In the genomic region with DNA sequence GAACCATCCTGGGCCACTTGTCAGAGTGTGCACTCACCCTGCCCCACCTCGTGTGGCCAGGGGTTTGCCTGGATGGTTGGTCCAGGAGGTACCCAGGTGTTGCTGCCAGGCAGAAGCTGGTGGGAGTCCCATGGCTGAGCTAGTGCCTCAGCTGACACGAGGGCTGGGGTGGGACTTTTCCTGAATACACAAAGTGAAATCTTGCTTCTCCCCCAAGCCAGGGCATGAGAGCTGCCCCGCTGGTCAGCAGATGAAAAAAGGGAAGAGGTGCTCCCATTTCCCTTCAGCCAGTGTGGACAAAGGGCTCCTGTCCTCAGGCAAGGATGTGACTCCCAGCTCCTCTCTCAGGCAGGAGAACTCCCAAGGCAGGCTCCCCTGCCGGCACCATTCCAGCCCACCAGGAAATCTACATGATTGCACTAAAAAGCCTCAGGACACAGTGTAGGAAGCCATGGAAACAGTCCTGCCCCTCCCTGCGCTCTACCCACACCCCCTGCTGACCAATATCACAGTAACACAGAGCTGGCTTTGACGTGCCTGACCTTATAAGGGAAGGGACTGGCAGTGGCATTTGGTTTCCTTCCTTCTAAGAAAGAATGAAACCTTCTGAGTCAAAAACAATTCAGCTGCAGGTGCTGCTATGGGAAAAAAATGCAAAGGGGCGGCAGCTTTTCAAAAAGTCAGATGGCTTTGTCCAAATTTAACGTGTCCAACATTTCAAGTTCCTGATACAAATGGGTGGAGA, we compare ENCODE assay signal across 8 cellular contexts. TPM values are rescaled to one million over a fixed set of nuclear protein-coding genes. Genes with fewer than 3 reads are reported as not detected.
DNase-seq lines count a peak whose midpoint lies in the region; ATAC-seq and TF ChIP-seq lines count a peak whose summit lies in the region.

No MANE protein-coding gene starts in this region.

- no peak overlapping the region for H3K4me3 Mint-ChIP-seq in mesothelial cell of epicardium
- H3K4me3 Mint-ChIP-seq in stimulated activated naive CD8-positive, alpha-beta T cell treated with anti-CD3 and anti-CD28 coated beads, Interleukin-15, Interleukin-2, amounts not matched to agents 100 ng/mL and 50 ng/mL, for 24 hours, result peak overlapping the region; percentile 55

- H3K27ac Mint-ChIP-seq in mesothelial cell of epicardium, result peak overlapping the region; percentile 86
- peak overlapping the region; percentile 91 for H3K27ac Mint-ChIP-seq in stimulated activated naive CD8-positive, alpha-beta T cell treated with anti-CD3 and anti-CD28 coated beads, Interleukin-15, Interleukin-2, amounts not matched to agents 100 ng/mL and 50 ng/mL, for 24 hours

- H3K4me3 ChIP-seq in GM12864 (ENCODE audit: low read depth, low read length), result no peak overlapping the region; the same call in 1 of the 2 replicates
- no peak overlapping the region for H3K4me3 ChIP-seq in HUES6 (ENCODE audit: low read depth, low read length)

- H3K27me3 ChIP-seq in HUES6 (ENCODE audit: control insufficient read depth, insufficient read depth, low read length), result no peaks in the 10 kb centered on the region

- H3K27me3 Mint-ChIP-seq in mesothelial cell of epicardium (ENCODE audit: low read depth), result no peaks in the 10 kb centered on the region
- no peaks in the 10 kb centered on the region for H3K27me3 Mint-ChIP-seq in stimulated activated naive CD8-positive, alpha-beta T cell treated with anti-CD3 and anti-CD28 coated beads, Interleukin-15, Interleukin-2, amounts not matched to agents 100 ng/mL and 50 ng/mL, for 24 hours

- peak; percentile 25 for TF ChIP-seq CTCF in GM12864 (IDR thresholded peaks at IDR 0.05; ENCODE audit: low read depth, low read length, missing control alignments)
- TF ChIP-seq CTCF in mesothelial cell of epicardium (IDR thresholded peaks at IDR 0.05; ENCODE audit: unreplicated experiment), result no peak

- H3K27ac ChIP-seq in HUES6 (ENCODE audit: low read depth, low read length), result peak overlapping the region; percentile 96

- peaks cover 14% of the 10 kb centered on the region for H3K4me1 Mint-ChIP-seq in mesothelial cell of epicardium
- peaks cover 38% of the 10 kb centered on the region for H3K4me1 Mint-ChIP-seq in stimulated activated naive CD8-positive, alpha-beta T cell treated with anti-CD3 and anti-CD28 coated beads, Interleukin-15, Interleukin-2, amounts not matched to agents 100 ng/mL and 50 ng/mL, for 24 hours (ENCODE audit: low read depth)

- peaks cover 1% of the 10 kb centered on the region for H3K36me3 Mint-ChIP-seq in mesothelial cell of epicardium
- no peaks in the 10 kb centered on the region for H3K36me3 Mint-ChIP-seq in stimulated activated naive CD8-positive, alpha-beta T cell treated with anti-CD3 and anti-CD28 coated beads, Interleukin-15, Interleukin-2, amounts not matched to agents 100 ng/mL and 50 ng/mL, for 24 hours (ENCODE audit: low read depth)

- H3K36me3 ChIP-seq in HUES6 (ENCODE audit: control insufficient read depth, insufficient read depth, low read length), result peaks cover 19% of the 10 kb centered on the region

- H3K9me3 ChIP-seq in HUES6 (ENCODE audit: control insufficient read depth, insufficient read depth, low read depth, low read length), result no peaks in the 10 kb centered on the region

- H3K9ac ChIP-seq in HUES6 (ENCODE audit: low read length), result peak overlapping the region; percentile 78

- DNase-seq in GM12864 (ENCODE audit: low read depth), result peak; percentile 90
- peak; percentile 12 to 18 for DNase-seq in activated CD4-positive, alpha-beta T cell treated with anti-CD3 and anti-CD28 coated beads for 4 hours
- peak; percentile 10 for DNase-seq in effector CD4-positive, alpha-beta T cell
- no peak for DNase-seq in mesothelial cell of epicardium (ENCODE audit: low spot score in 2 of 2, unreplicated experiment in 2 of 2)
- DNase-seq in NCI-H510A treated with DMSO at 0.1 percent for 48 hours (lab: John Stamatoyannopoulos, UW), result no peak

- peaks cover 53% of the 10 kb centered on the region for H3K4me1 ChIP-seq in HUES6 (ENCODE audit: control insufficient read depth, insufficient read depth, low read length)

- H3K9me3 Mint-ChIP-seq in mesothelial cell of epicardium, result no peaks in the 10 kb centered on the region
- H3K9me3 Mint-ChIP-seq in stimulated activated naive CD8-positive, alpha-beta T cell treated with anti-CD3 and anti-CD28 coated beads, Interleukin-15, Interleukin-2, amounts not matched to agents 100 ng/mL and 50 ng/mL, for 24 hours, result no peaks in the 10 kb centered on the region

- peak; percentile 99 for ATAC-seq in GM21529 (IDR thresholded peaks at IDR 0.05; ENCODE audit: unreplicated experiment)

RNA-seq across cellular contexts. Expression of a gene that starts 33.9 kb away (rescaled TPM):
- 19.9 to 23.1 TPM (median 23.0 TPM) in 3 replicates for total RNA-seq in mesothelial cell of epicardium

Comparison
In these comparisons a context has a peak if more than half of its experiments do, and no peak if none do; other contexts are left out.
1. DNase-seq: peak in GM12864 (single experiment), activated CD4-positive, alpha-beta T cell treated with anti-CD3 and anti-CD28 coated beads for 4 hours (2 of 2) and effector CD4-positive, alpha-beta T cell (single experiment); none in mesothelial cell of epicardium (0 of 2) and NCI-H510A treated with DMSO at 0.1 percent for 48 hours (single experiment).